Comparison of ENCODE assay signal across 1 cellular context in genomic region chr17:82356845-82357355, GRCh38.
A peak's percentile ranks its signal among the peaks of the same experiment; 100 is the strongest.
TF ChIP-seq lines count a peak whose summit lies in the region.

No MANE protein-coding gene starts in this region.

TF ChIP-seq in HepG2, 621 proteins besides CTCF, POLR2A, EP300 and RAD21 (continues in another document):
- TF ChIP-seq TCF7 (IDR thresholded peaks at IDR 0.05; ENCODE audit: low read depth) = no peak
- TF ChIP-seq NR1H2 (CRISPR knock-in tag; IDR thresholded peaks at IDR 0.05; ENCODE audit: borderline replicate concordance, low read depth) = no peak
- TF ChIP-seq BRCA1 (CRISPR knock-in tag; IDR thresholded peaks at IDR 0.05) = no peak
- TF ChIP-seq ZNF326 (CRISPR knock-in tag; IDR thresholded peaks at IDR 0.05; ENCODE audit: borderline replicate concordance) = no peak
- 0 out of 2 replicates have a peak, but pooled peaks have one; percentile 2 for TF ChIP-seq ARID4A (CRISPR knock-in tag; IDR thresholded peaks at IDR 0.05; ENCODE audit: borderline replicate concordance)
- 0 out of 2 replicates have a peak, but pooled peaks have one; percentile 32 for TF ChIP-seq HNRNPL (IDR thresholded peaks at IDR 0.05; ENCODE audit: low read depth, low read length)
- no peak for TF ChIP-seq SOX6 (IDR thresholded peaks at IDR 0.05)
- TF ChIP-seq SOX6 (CRISPR knock-in tag; IDR thresholded peaks at IDR 0.05) = peak; percentile 22; the same call in 1 of the 2 replicates
- 0 out of 2 replicates have a peak, but pooled peaks have one; percentile 11 for TF ChIP-seq RERE (CRISPR knock-in tag; IDR thresholded peaks at IDR 0.05; ENCODE audit: low read depth)
- TF ChIP-seq ZEB1 (IDR thresholded peaks at IDR 0.05; ENCODE audit: insufficient replicate concordance, low read depth) = peak; percentile 26
- TF ChIP-seq HNRNPLL (IDR thresholded peaks at IDR 0.05; ENCODE audit: low read depth, low read length, poor library complexity, severe bottlenecking) = peak; percentile 25
- 0 out of 2 replicates have a peak, but pooled peaks have one; percentile 16 for TF ChIP-seq IRF2 (CRISPR knock-in tag; IDR thresholded peaks at IDR 0.05)
- TF ChIP-seq CHCHD3 (CRISPR knock-in tag; IDR thresholded peaks at IDR 0.05) = 0 out of 2 replicates have a peak, but pooled peaks have one; percentile 15
- TF ChIP-seq SNAI1 (CRISPR knock-in tag; IDR thresholded peaks at IDR 0.05; ENCODE audit: borderline replicate concordance) = peak; percentile 60; the same call in 1 of the 2 replicates
- TF ChIP-seq ZNF142 (CRISPR knock-in tag; IDR thresholded peaks at IDR 0.05) = no peak
- TF ChIP-seq THRA (CRISPR knock-in tag; IDR thresholded peaks at IDR 0.05; ENCODE audit: borderline replicate concordance) = no peak
- TF ChIP-seq ZNF292 (CRISPR knock-in tag; IDR thresholded peaks at IDR 0.05; ENCODE audit: borderline replicate concordance, low read depth) = peak; percentile 87
- no peak for TF ChIP-seq HNF1A (IDR thresholded peaks at IDR 0.05; ENCODE audit: low read depth)
- TF ChIP-seq HNF1A (CRISPR knock-in tag; IDR thresholded peaks at IDR 0.05; ENCODE audit: borderline replicate concordance) = 0 out of 2 replicates have a peak, but pooled peaks have one; percentile 22
- TF ChIP-seq MAX (IDR thresholded peaks at IDR 0.05) = peak; percentile 42; the same call in 1 of the 2 replicates
- no peak for TF ChIP-seq CBX1 (IDR thresholded peaks at IDR 0.05; ENCODE audit: low read depth)
- peak; percentile 32; the same call in 1 of the 2 replicates for TF ChIP-seq KDM2A (CRISPR knock-in tag; IDR thresholded peaks at IDR 0.05; ENCODE audit: borderline replicate concordance, low read depth)
- peak; percentile 55; the same call in 1 of the 2 replicates for TF ChIP-seq ZBTB38 (CRISPR knock-in tag; IDR thresholded peaks at IDR 0.05)
- TF ChIP-seq GATAD2A (CRISPR knock-in tag; IDR thresholded peaks at IDR 0.05) = 0 out of 2 replicates have a peak, but pooled peaks have one; percentile 31
- TF ChIP-seq ZNF761 (CRISPR knock-in tag; conservative IDR thresholded peaks at IDR 0.05) = no peak
- peak; percentile 21; the same call in 1 of the 2 replicates for TF ChIP-seq GABPB1 (CRISPR knock-in tag; IDR thresholded peaks at IDR 0.05)
- peak; percentile 57; the same call in 1 of the 2 replicates for TF ChIP-seq KDM5B (CRISPR knock-in tag; IDR thresholded peaks at IDR 0.05; ENCODE audit: borderline replicate concordance)
- 0 out of 2 replicates have a peak, but pooled peaks have one; percentile 52 for TF ChIP-seq ZNF333 (CRISPR knock-in tag; IDR thresholded peaks at IDR 0.05; ENCODE audit: borderline replicate concordance)
- peak; percentile 34; the same call in 1 of the 2 replicates for TF ChIP-seq PATZ1 (CRISPR knock-in tag; IDR thresholded peaks at IDR 0.05)
